13 cellular contexts compared by ENCODE assay signal in genomic region chr22:29152381-29153138, GRCh38. TPM values are rescaled to one million over a fixed set of nuclear protein-coding genes. Genes with fewer than 3 reads are reported as not detected.
DNase-seq lines count a peak whose midpoint lies in the region; ATAC-seq and TF ChIP-seq lines count a peak whose summit lies in the region.
"Had no signal": no experiment of that assay in that cellular context is flagged by ENCODE, and none has a peak within 500 bp of the region (broad histone marks: within the 10 kb centered on the region; RNA-seq: fewer than 3 reads in every experiment).

No MANE protein-coding gene starts in this region.

- H3K4me3 ChIP-seq in muscle layer of colon (ENCODE audit: low read depth in 1 of 2, low read length in 2 of 2) (no peak overlapping the region), upper lobe of left lung (no peak overlapping the region)
- H3K4me3 ChIP-seq: pancreas had no signal

- TF ChIP-seq CTCF in upper lobe of left lung (IDR thresholded peaks at IDR 0.05) = no peak

- H3K9ac ChIP-seq in muscle layer of colon (ENCODE audit: low read length) = no peak overlapping the region

- 31 to 32% methylated on average over 12 of the region's 12 CpGs for WGBS in upper lobe of left lung, 2 donors

- H3K36me3 ChIP-seq in muscle layer of colon (ENCODE audit: insufficient read depth, low read length) (no peaks in the 10 kb centered on the region), upper lobe of left lung (no peaks in the 10 kb centered on the region)
- H3K36me3 ChIP-seq: pancreas had no signal

- H3K27me3 ChIP-seq in muscle layer of colon (ENCODE audit: control insufficient read depth in 1 of 2, insufficient read depth in 2 of 2, low read length in 2 of 2) (no peaks in the 10 kb centered on the region), upper lobe of left lung (no peaks in the 10 kb centered on the region)
- H3K27me3 ChIP-seq: pancreas had no signal

- peak overlapping the region; percentile 66 for H3K27ac ChIP-seq in muscle layer of colon (ENCODE audit: low read depth, low read length)
- peak overlapping the region; percentile 72 to 81 (median 80) for H3K27ac ChIP-seq in upper lobe of left lung
- H3K27ac ChIP-seq: 22Rv1 had no signal

- peak in 1 of 4 donors; percentile 34 for TF ChIP-seq POLR2A in upper lobe of left lung (IDR thresholded peaks at IDR 0.05)

- DNase-seq in DMS 273 (lab: John Stamatoyannopoulos, UW; ENCODE audit: unreplicated experiment) (peak; percentile 34), DMS 273 treated with DMSO at 0.1 percent for 48 hours (lab: John Stamatoyannopoulos, UW) (no peak), globus pallidus (ENCODE audit: low spot score) (peak; percentile 71), upper lobe of left lung (peak in 1 of 2 donors; percentile 32)
- no peak for DNase-seq in effector CD4-positive, alpha-beta T cell
- no peak for DNase-seq in activated naive CD4-positive, alpha-beta T cell treated with anti-CD3 and anti-CD28 coated beads, Interleukin-2, amount 50 U/mL, for 16 hours
- DNase-seq: GF-D8; NCI-H1436 treated with DMSO at 0.1 percent for 48 hours; stimulated activated CD8-positive, alpha-beta memory T cell treated with anti-CD3 and anti-CD28 coated beads, Interleukin-4, amount 100 ng/mL, for 48 hours had no signal

- ATAC-seq in upper lobe of left lung (ENCODE audit: low FRiP score in 2 of 2) (peak in 1 of 2 donors; percentile 56), GM21526 (IDR thresholded peaks at IDR 0.05; ENCODE audit: low FRiP score, unreplicated experiment) (no peak)

- TF ChIP-seq EP300 in upper lobe of left lung (IDR thresholded peaks at IDR 0.05) = peak in 1 of 4 donors; percentile 14

- H3K4me1 ChIP-seq in muscle layer of colon (ENCODE audit: insufficient read depth, low read length) = peaks cover 15% of the 10 kb centered on the region
- peaks cover 22 to 41% (median 29%) of the 10 kb centered on the region in 4 donors for H3K4me1 ChIP-seq in upper lobe of left lung

- H3K9me3 ChIP-seq in muscle layer of colon (ENCODE audit: low read length) (no peaks in the 10 kb centered on the region), upper lobe of left lung (no peaks in the 10 kb centered on the region)
- H3K9me3 ChIP-seq: pancreas had no signal

RNA-seq across cellular contexts. Expression of gene EMID1, which starts 53.1 kb away (rescaled TPM):
- 10 to 100 TPM in 2 of 6 donors, 1 to 10 TPM in 4; 2.1 to 31.6 (median 8.4) TPM for total RNA-seq in upper lobe of left lung

Comparison
In these comparisons a context has a peak if more than half of its experiments do, and no peak if none do; other contexts are left out.
1. DNase-seq: peak in DMS 273 (single experiment) and globus pallidus (single experiment); none in DMS 273 treated with DMSO at 0.1 percent for 48 hours (single experiment), effector CD4-positive, alpha-beta T cell (single experiment) and activated naive CD4-positive, alpha-beta T cell treated with anti-CD3 and anti-CD28 coated beads, Interleukin-2, amount 50 U/mL, for 16 hours (single experiment).